14 cellular contexts compared by ENCODE assay signal in the genomic region with DNA sequence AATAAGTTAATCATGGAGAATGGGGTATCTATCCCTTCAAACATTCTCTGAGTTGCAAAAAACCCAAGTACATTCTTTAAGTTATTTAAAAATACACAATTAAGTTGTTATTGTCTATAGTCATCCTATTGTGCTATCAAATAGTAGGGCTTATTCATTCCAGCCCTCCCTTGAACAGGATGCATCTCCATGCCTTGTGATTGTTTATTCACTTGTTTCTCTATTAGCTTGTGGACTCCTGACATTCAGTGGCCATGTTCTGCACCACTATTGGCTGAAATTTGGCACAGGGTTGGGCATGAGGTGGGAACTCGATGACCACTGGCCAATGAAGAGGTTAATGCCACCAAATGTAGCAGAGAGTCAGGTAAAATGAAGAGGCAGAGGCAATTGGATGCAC.
"Had no signal": no experiment of that assay in that cellular context is flagged by ENCODE, and none has a peak within 500 bp of the region (broad histone marks: within the 10 kb centered on the region; RNA-seq: fewer than 3 reads in every experiment).

No MANE protein-coding gene starts in this region.

- H3K36me3 ChIP-seq: adrenal gland, spleen had no signal

- FAIRE-seq: endothelial cell of umbilical vein had no signal

- DNase-seq: activated CD4-positive, alpha-beta T cell treated with anti-CD3 and anti-CD28 coated beads, Interleukin-2, amount 10 ng/mL, durations not matched to agents 24 days and 14 days; activated CD8-positive, alpha-beta memory T cell treated with anti-CD3 and anti-CD28 coated beads for 24 hours; activated naive CD4-positive, alpha-beta T cell treated with anti-CD3 and anti-CD28 coated beads, Interleukin-2, amount 50 U/mL, for 16 hours; adrenal gland; central memory CD4-positive, alpha-beta T cell; effector CD4-positive, alpha-beta T cell; naive B cell; right cardiac atrium; spleen; stimulated activated naive CD4-positive, alpha-beta T cell; substantia nigra had no signal

- H3K4me3 ChIP-seq: adrenal gland, coronary artery, lung, spleen had no signal

- H3K4me1 ChIP-seq: adrenal gland, spleen had no signal

- ATAC-seq: right cardiac atrium had no signal

- H3K27ac ChIP-seq: adrenal gland, coronary artery, spleen had no signal

- H3K27me3 ChIP-seq: adrenal gland, spleen had no signal

- H3K9me3 ChIP-seq: adrenal gland, spleen had no signal
